In genomic region chr5:108484035-108484434, GRCh38 we compare ENCODE assay signal across 8 cellular contexts.
"Had no signal": no experiment of that assay in that cellular context is flagged by ENCODE, and none has a peak within 500 bp of the region (broad histone marks: within the 10 kb centered on the region; RNA-seq: fewer than 3 reads in every experiment).

No MANE protein-coding gene starts in this region.

- H3K27ac ChIP-seq: GM23248, KMS-11 had no signal

- DNase-seq: GM23248, GOT3, H9, HCEC 1CT, IMR-90 had no signal

- H3K4me2 ChIP-seq: KMS-11 had no signal

- FAIRE-seq: H54, HTR-8/SVneo had no signal

- H3K9ac ChIP-seq: GM23248, KMS-11 had no signal

- H3K4me3 Mint-ChIP-seq: H9 had no signal

- H3K4me3 ChIP-seq: GM23248 had no signal

- H2AFZ ChIP-seq: GM23248 had no signal
